In genomic region chr16:86241681-86242080, GRCh38 we compare ENCODE assay signal across 26 cellular contexts.
"Had no signal": no experiment of that assay in that cellular context is flagged by ENCODE, and none has a peak within 500 bp of the region (broad histone marks: within the 10 kb centered on the region; RNA-seq: fewer than 3 reads in every experiment).

No MANE protein-coding gene starts in this region.

- H3K4me1 ChIP-seq: esophagus squamous epithelium, heart right ventricle, right lobe of liver had no signal

- H3K4me3 ChIP-seq: esophagus squamous epithelium, heart right ventricle, neural progenitor cell, right lobe of liver, skin epidermis, thoracic aorta had no signal

- H3K9me3 ChIP-seq: esophagus squamous epithelium, right lobe of liver, thoracic aorta had no signal

- H3K9me3 Mint-ChIP-seq: activated CD4-positive, alpha-beta memory T cell treated with anti-CD3 and anti-CD28 coated beads for 36 hours; activated naive CD4-positive, alpha-beta T cell treated with anti-CD3 and anti-CD28 coated beads, Interleukin-2, amount 50 U/mL, for 24 hours; activated naive CD8-positive, alpha-beta T cell treated with anti-CD3 and anti-CD28 coated beads, Interleukin-2, amount 50 U/mL, for 24 hours; activated T-cell treated with anti-CD3 and anti-CD28 coated beads, Interleukin-2, amount 50 U/mL, for 24 hours; activated T-helper 2 cell treated with anti-CD3 and anti-CD28 coated beads, Interferon-gamma antibody, Interleukin-2, Interleukin-4, amounts not matched to agents 10 μg/mL and 5 μg/mL and 100 μg/mL, durations not matched to agents 14 hours and 24 hours and 36 hours; central memory CD8-positive, alpha-beta T cell; natural killer cell; stimulated activated naive CD8-positive, alpha-beta T cell treated with anti-CD3 and anti-CD28 coated beads, Interleukin-15, Interleukin-2, amounts not matched to agents 100 ng/mL and 50 ng/mL, for 24 hours had no signal

- H3K9ac ChIP-seq: neural progenitor cell had no signal

- DNase-seq: activated CD4-positive, alpha-beta memory T cell treated with anti-CD3 and anti-CD28 coated beads for 36 hours; activated CD4-positive, alpha-beta T cell treated with anti-CD3 and anti-CD28 coated beads for 4 hours; activated CD8-positive, alpha-beta memory T cell treated with anti-CD3 and anti-CD28 coated beads, Interleukin-2, amount 50 U/mL, for 48 hours; activated naive CD8-positive, alpha-beta T cell treated with anti-CD3 and anti-CD28 coated beads, Interleukin-2, amount 50 U/mL, for 24 hours; activated T-cell treated with anti-CD3 and anti-CD28 coated beads, Interleukin-2, amount 50 U/mL, for 24 hours; amygdala; dermis blood vessel endothelial cell; effector CD4-positive, alpha-beta T cell; esophagus squamous epithelium; foreskin melanocyte; heart right ventricle; left ventricle myocardium superior; mammary epithelial cell; natural killer cell; occipital lobe; right lobe of liver; stimulated activated CD4-positive, alpha-beta T cell treated with anti-CD3 and anti-CD28 coated beads, Interleukin-12 subunit alpha, Interleukin-12 subunit beta, amount 100 ng/mL, for 4 hours; stimulated activated CD4-positive, alpha-beta T cell treated with anti-CD3 and anti-CD28 coated beads, Interleukin-4, amount 100 ng/mL, for 1 hour had no signal

- H3K27ac ChIP-seq: epithelial cell of prostate, heart right ventricle, neural progenitor cell, right lobe of liver, skin epidermis, thoracic aorta had no signal

- H3K36me3 ChIP-seq: esophagus squamous epithelium, heart right ventricle, neural progenitor cell, right lobe of liver, thoracic aorta had no signal

- H3K27me3 ChIP-seq: right lobe of liver had no signal

- H3K4me3 Mint-ChIP-seq: activated CD4-positive, alpha-beta memory T cell treated with anti-CD3 and anti-CD28 coated beads for 36 hours; activated naive CD4-positive, alpha-beta T cell treated with anti-CD3 and anti-CD28 coated beads, Interleukin-2, amount 50 U/mL, for 24 hours; activated naive CD8-positive, alpha-beta T cell treated with anti-CD3 and anti-CD28 coated beads, Interleukin-2, amount 50 U/mL, for 24 hours; activated T-cell treated with anti-CD3 and anti-CD28 coated beads, Interleukin-2, amount 50 U/mL, for 24 hours; central memory CD8-positive, alpha-beta T cell; natural killer cell; neural progenitor cell; stimulated activated naive CD8-positive, alpha-beta T cell treated with anti-CD3 and anti-CD28 coated beads, Interleukin-15, Interleukin-2, amounts not matched to agents 100 ng/mL and 50 ng/mL, for 24 hours had no signal

- ATAC-seq: activated naive CD8-positive, alpha-beta T cell treated with anti-CD3 and anti-CD28 coated beads, Interleukin-2, amount 50 U/mL, for 24 hours; heart right ventricle; left ventricle myocardium superior had no signal

- H3K27ac Mint-ChIP-seq: activated CD4-positive, alpha-beta memory T cell treated with anti-CD3 and anti-CD28 coated beads for 36 hours; activated naive CD4-positive, alpha-beta T cell treated with anti-CD3 and anti-CD28 coated beads, Interleukin-2, amount 50 U/mL, for 24 hours; activated naive CD8-positive, alpha-beta T cell treated with anti-CD3 and anti-CD28 coated beads, Interleukin-2, amount 50 U/mL, for 24 hours; activated T-cell treated with anti-CD3 and anti-CD28 coated beads, Interleukin-2, amount 50 U/mL, for 24 hours; activated T-helper 2 cell treated with anti-CD3 and anti-CD28 coated beads, Interferon-gamma antibody, Interleukin-2, Interleukin-4, amounts not matched to agents 10 μg/mL and 5 μg/mL and 100 μg/mL, durations not matched to agents 14 hours and 24 hours and 36 hours; natural killer cell; neural progenitor cell; stimulated activated naive CD8-positive, alpha-beta T cell treated with anti-CD3 and anti-CD28 coated beads, Interleukin-15, Interleukin-2, amounts not matched to agents 100 ng/mL and 50 ng/mL, for 24 hours had no signal

- H3K36me3 Mint-ChIP-seq: activated CD4-positive, alpha-beta memory T cell treated with anti-CD3 and anti-CD28 coated beads for 36 hours; activated naive CD4-positive, alpha-beta T cell treated with anti-CD3 and anti-CD28 coated beads, Interleukin-2, amount 50 U/mL, for 24 hours; natural killer cell; neural progenitor cell had no signal

- H3K4me1 Mint-ChIP-seq: activated naive CD4-positive, alpha-beta T cell treated with anti-CD3 and anti-CD28 coated beads, Interleukin-2, amount 50 U/mL, for 24 hours; activated naive CD8-positive, alpha-beta T cell treated with anti-CD3 and anti-CD28 coated beads, Interleukin-2, amount 50 U/mL, for 24 hours; central memory CD8-positive, alpha-beta T cell; natural killer cell; neural progenitor cell had no signal
